ENCODE assay signal across 1 cellular context in genomic region chr12:54005853-54006699, GRCh38.
TF ChIP-seq lines count a peak whose summit lies in the region.

No MANE protein-coding gene starts in this region.

TF ChIP-seq in K562, 482 proteins besides CTCF, POLR2A, EP300 and RAD21 (continued from another document and continues in another):
- TF ChIP-seq RREB1 (CRISPR knock-in tag; IDR thresholded peaks at IDR 0.05): no peak
- no peak for TF ChIP-seq CCAR2 (IDR thresholded peaks at IDR 0.05; ENCODE audit: low read depth, low read length)
- TF ChIP-seq MXI1 (IDR thresholded peaks at IDR 0.05; ENCODE audit: low read depth, low read length): 0 out of 2 replicates have a peak, but pooled peaks have one; percentile 13
- TF ChIP-seq ARID2 (IDR thresholded peaks at IDR 0.05): peak; percentile 88
- TF ChIP-seq ETS2 (tag; IDR thresholded peaks at IDR 0.05; ENCODE audit: borderline replicate concordance, poor library complexity, severe bottlenecking): no peak
- TF ChIP-seq ZEB2 (IDR thresholded peaks at IDR 0.05): no peak
- TF ChIP-seq IRF1 (CRISPR knock-in tag; IDR thresholded peaks at IDR 0.05; ENCODE audit: borderline replicate concordance): no peak
- TF ChIP-seq GATAD2B (IDR thresholded peaks at IDR 0.05; ENCODE audit: borderline replicate concordance): peak; percentile 61; the same call in 1 of the 2 replicates
- TF ChIP-seq YY1 (IDR thresholded peaks at IDR 0.05; ENCODE audit: borderline replicate concordance in 1 of 3, control insufficient read depth in 1 of 3, extremely low read depth in 1 of 3, insufficient read depth in 3 of 3, insufficient read length in 1 of 3, insufficient replicate concordance in 2 of 3, low read depth in 1 of 3, low read length in 2 of 3): peak in 1 of 3 experiments; percentile 15
- 0 out of 4 replicates have a peak, but pooled peaks of 1 of the 2 experiments have one; percentile 30 for TF ChIP-seq TEAD1 (CRISPR knock-in tag; IDR thresholded peaks at IDR 0.05)
- peak; percentile 55; the same call in 1 of the 2 replicates for TF ChIP-seq ZNF740 (CRISPR knock-in tag; IDR thresholded peaks at IDR 0.05)
- TF ChIP-seq ZNF740 (tag; IDR thresholded peaks at IDR 0.05): no peak
- TF ChIP-seq DLX4 (CRISPR knock-in tag; IDR thresholded peaks at IDR 0.05): no peak
- no peak for TF ChIP-seq NELFE (IDR thresholded peaks at IDR 0.05; ENCODE audit: insufficient read depth, insufficient read length)
- TF ChIP-seq JUN (IDR thresholded peaks at IDR 0.05; ENCODE audit: borderline replicate concordance, low read depth, low read length): peak; percentile 11; the same call in 1 of the 2 replicates
- no peak for TF ChIP-seq JUN (CRISPR knock-in tag; IDR thresholded peaks at IDR 0.05; ENCODE audit: borderline replicate concordance)
- no peak for TF ChIP-seq SRSF3 (IDR thresholded peaks at IDR 0.05; ENCODE audit: insufficient read depth, low read length)
- peak; percentile 28 for TF ChIP-seq MAX (CRISPR knock-in tag; IDR thresholded peaks at IDR 0.05)
- TF ChIP-seq SFPQ (IDR thresholded peaks at IDR 0.05; ENCODE audit: low read depth, low read length): no peak
- TF ChIP-seq MECOM (CRISPR knock-in tag; IDR thresholded peaks at IDR 0.05): no peak
- TF ChIP-seq ZNF512 (tag; IDR thresholded peaks at IDR 0.05): no peak
- TF ChIP-seq ETV1 (tag; conservative IDR thresholded peaks at IDR 0.05; ENCODE audit: low read depth): no peak
- TF ChIP-seq NR2F6 (CRISPR knock-in tag; IDR thresholded peaks at IDR 0.05): no peak
- no peak for TF ChIP-seq ZNF140 (CRISPR knock-in tag; IDR thresholded peaks at IDR 0.05)
- TF ChIP-seq ZNF407 (IDR thresholded peaks at IDR 0.05; ENCODE audit: low read depth): no peak
- no peak for TF ChIP-seq ZKSCAN3 (CRISPR knock-in tag; IDR thresholded peaks at IDR 0.05)
- TF ChIP-seq TCF3 (CRISPR knock-in tag; IDR thresholded peaks at IDR 0.05): no peak
- no peak for TF ChIP-seq CBFB (CRISPR knock-in tag; IDR thresholded peaks at IDR 0.05)
- TF ChIP-seq ZNF277 (CRISPR knock-in tag; IDR thresholded peaks at IDR 0.05; ENCODE audit: borderline replicate concordance): no peak
- TF ChIP-seq ZNF766 (CRISPR knock-in tag; conservative IDR thresholded peaks at IDR 0.05): no peak
- no peak for TF ChIP-seq USF1 (CRISPR knock-in tag; IDR thresholded peaks at IDR 0.05)
- TF ChIP-seq HDAC2 (IDR thresholded peaks at IDR 0.05): no peak
